In the genomic region with DNA sequence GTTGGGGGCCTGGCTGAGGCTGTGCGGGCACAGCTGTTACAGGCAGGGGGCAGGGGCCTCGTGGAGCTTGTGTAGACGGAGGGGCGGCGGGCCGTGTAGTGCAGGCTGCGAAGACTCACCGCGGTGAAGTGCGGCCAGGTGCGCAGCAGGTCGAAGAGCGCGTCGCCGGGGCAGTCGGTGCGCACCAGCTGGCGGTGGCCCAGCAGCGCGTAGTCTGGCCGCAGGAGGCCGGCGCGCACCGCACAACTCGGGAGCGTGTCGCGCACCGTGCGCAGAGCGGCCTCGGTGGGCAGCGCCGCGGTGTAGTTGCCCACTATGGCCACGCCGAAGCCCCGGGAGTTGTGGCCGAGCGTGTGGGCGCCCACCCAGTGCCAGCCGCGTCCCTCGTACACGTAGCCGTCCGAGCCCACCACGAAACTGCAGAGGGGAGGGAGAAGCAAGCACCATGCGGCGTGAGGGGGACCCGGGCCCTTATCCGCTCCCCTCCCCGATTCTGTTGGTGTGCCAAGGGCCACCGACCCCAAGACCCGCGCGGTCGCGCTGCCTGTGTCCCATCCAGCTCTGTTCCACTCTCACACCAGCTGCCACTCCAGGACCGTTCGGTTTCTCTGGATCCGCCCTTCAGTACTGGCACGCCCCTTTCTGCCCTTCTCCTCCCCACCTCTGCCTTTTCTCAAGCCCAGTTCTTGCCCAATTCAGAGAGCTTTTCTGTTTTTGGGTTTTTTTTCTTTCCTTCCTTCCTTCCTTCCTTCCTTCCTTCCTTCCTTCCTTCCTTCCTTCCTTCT, we compare ENCODE assay signal across 9 cellular contexts. TPM values are rescaled to one million over a fixed set of nuclear protein-coding genes. Genes with fewer than 3 reads are reported as not detected.
A peak's percentile ranks its signal among the peaks of the same experiment; 100 is the strongest.
DNase-seq lines count a peak whose midpoint lies in the region; ATAC-seq and TF ChIP-seq lines count a peak whose summit lies in the region.
"Had no signal": no experiment of that assay in that cellular context is flagged by ENCODE, and none has a peak within 500 bp of the region (broad histone marks: within the 10 kb centered on the region; RNA-seq: fewer than 3 reads in every experiment).

No MANE protein-coding gene starts in this region.

- H3K9me3 ChIP-seq in vagina: no peaks in the 10 kb centered on the region

- H3K4me1 Mint-ChIP-seq in activated naive CD8-positive, alpha-beta T cell (ENCODE audit: low read depth): peaks cover 52% of the 10 kb centered on the region

- TF ChIP-seq POLR2A in vagina (IDR thresholded peaks at IDR 0.05): no peak

- no peaks in the 10 kb centered on the region for H3K27me3 ChIP-seq in vagina

- no peaks in the 10 kb centered on the region for H3K36me3 Mint-ChIP-seq in activated naive CD8-positive, alpha-beta T cell

- no peak for TF ChIP-seq CTCF in vagina (IDR thresholded peaks at IDR 0.05)

- H3K4me1 ChIP-seq in vagina: peaks cover 13% of the 10 kb centered on the region

- H3K36me3 ChIP-seq in vagina: no peaks in the 10 kb centered on the region

- DNase-seq in stimulated activated CD4-positive, alpha-beta T cell treated with anti-CD3 and anti-CD28 coated beads, Interleukin-12 subunit alpha, Interleukin-12 subunit beta, amount 100 ng/mL, for 4 hours: peak; percentile 36
- DNase-seq in stimulated activated CD4-positive, alpha-beta T cell treated with anti-CD3 and anti-CD28 coated beads, Interleukin-1b, Interleukin-23, amount 100 ng/mL, for 48 hours: no peak
- DNase-seq in left lobe of liver (ENCODE audit: low spot score) (no peak), vagina (ENCODE audit: extremely low spot score in 2 of 2) (no peak), GM19238 (ENCODE audit: insufficient read length, low spot score) (no peak), HCEC 1CT (no peak), T1000 (lab: John Stamatoyannopoulos, UW) (no peak)

- H3K9me3 Mint-ChIP-seq in activated naive CD8-positive, alpha-beta T cell (ENCODE audit: low read depth): no peaks in the 10 kb centered on the region

- H3K4me3 Mint-ChIP-seq in activated naive CD8-positive, alpha-beta T cell: peak overlapping the region; percentile 90
- H3K4me3 Mint-ChIP-seq: nephron had no signal

- ATAC-seq in left lobe of liver: peak; percentile 22

- intact Hi-C loops in vagina (cut with DNase I): no loop called here

- no peaks in the 10 kb centered on the region for H3K27me3 Mint-ChIP-seq in activated naive CD8-positive, alpha-beta T cell

- H3K27ac ChIP-seq in vagina: no peak overlapping the region

- peak overlapping the region; percentile 87 for H3K27ac Mint-ChIP-seq in activated naive CD8-positive, alpha-beta T cell
- H3K27ac Mint-ChIP-seq: nephron had no signal

- peak overlapping the region; percentile 35 to 44 for H3K4me3 ChIP-seq in vagina

RNA-seq across cellular contexts. Expression of gene RASAL3, which starts 5.4 kb away (rescaled TPM):
- total RNA-seq in left lobe of liver: 1.9 TPM
- 7.9 TPM for total RNA-seq in vagina

RNA-seq across cellular contexts. Expression of gene PGLYRP2, which starts 9.6 kb away (rescaled TPM):
- total RNA-seq in left lobe of liver: 65.8 TPM
- not detected for total RNA-seq in vagina

RNA-seq across cellular contexts. Expression of gene WIZ, which starts 19.9 kb away (rescaled TPM):
- total RNA-seq in left lobe of liver: 18.7 TPM
- total RNA-seq in vagina: 44.4 TPM

RNA-seq across cellular contexts. Expression of gene CYP4F22, which starts 38.6 kb away (rescaled TPM):
- total RNA-seq in left lobe of liver: 1.5 TPM
- total RNA-seq in vagina: 12.3 TPM

RNA-seq across cellular contexts. Expression of gene AKAP8L, which starts 50.9 kb away (rescaled TPM):
- total RNA-seq in left lobe of liver (64.5 TPM), vagina (127 TPM)

Comparison
In these comparisons a context has a peak if more than half of its experiments do, and no peak if none do; other contexts are left out.
1. RNA of gene PGLYRP2, which starts 9.6 kb away (total RNA-seq): 65.8 TPM in left lobe of liver (single experiment); not detected in vagina (single experiment); every median in the first group is over 10 times any median in the second.